ENCODE assay signal across 19 cellular contexts in the genomic region with DNA sequence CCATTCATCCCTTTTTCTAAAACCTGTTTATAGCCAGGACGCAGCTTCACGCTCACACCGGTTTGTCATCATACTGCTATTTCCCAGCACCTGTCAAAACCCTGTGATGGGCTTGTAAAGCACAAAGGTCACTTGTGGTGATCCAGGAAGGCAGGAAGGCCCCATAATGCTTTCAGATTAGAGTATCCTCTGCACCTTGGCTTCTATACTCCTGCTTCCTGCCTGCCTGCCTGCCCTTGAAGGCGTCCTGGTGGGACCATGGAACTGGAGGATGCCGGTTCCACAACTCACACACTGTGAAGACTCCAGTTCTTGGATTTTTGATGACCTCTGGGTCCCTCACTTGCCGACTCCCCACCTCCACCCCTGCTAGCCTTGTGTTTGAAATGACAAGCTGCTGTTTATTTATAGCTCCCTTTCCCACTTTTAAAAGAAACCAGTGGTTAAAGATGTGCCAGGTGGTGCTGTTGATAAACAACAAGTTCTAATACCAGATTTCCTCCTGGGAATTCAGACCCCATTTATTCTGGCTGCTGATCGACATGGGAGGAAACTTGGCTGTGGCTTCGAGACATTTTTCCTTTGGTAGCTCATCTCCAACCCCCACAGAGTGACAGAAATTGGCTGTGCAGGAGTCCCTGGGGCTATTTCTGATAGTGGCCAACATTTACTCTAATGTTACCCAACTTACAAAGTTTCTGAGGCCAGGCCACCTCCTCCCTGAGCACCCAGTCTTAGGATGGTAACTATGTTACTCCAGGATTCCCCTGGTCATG.
DNase-seq lines count a peak whose midpoint lies in the region; ATAC-seq, FAIRE-seq and TF ChIP-seq lines count a peak whose summit lies in the region.
"Had no signal": no experiment of that assay in that cellular context is flagged by ENCODE, and none has a peak within 500 bp of the region (broad histone marks: within the 10 kb centered on the region; RNA-seq: fewer than 3 reads in every experiment).

No MANE protein-coding gene starts in this region.

- H3K9me3 ChIP-seq in heart right ventricle (no peaks in the 10 kb centered on the region), adrenal gland (replicated peaks in 1 of 3) (no peaks in the 10 kb centered on the region), HepG2 (ENCODE audit: low read length) (no peaks in the 10 kb centered on the region)
- H3K9me3 ChIP-seq: lower lobe of right lung, Peyer's patch had no signal

- H3K9ac ChIP-seq in HepG2 (ENCODE audit: insufficient read depth, low read depth, low read length): no peak overlapping the region

- H3K4me2 ChIP-seq in HepG2 (ENCODE audit: low read depth, low read length): no peak overlapping the region

- H3K4me3 ChIP-seq in heart right ventricle (no peak overlapping the region), adrenal gland (no peak overlapping the region), HepG2 (replicated peaks in 1 of 3; ENCODE audit: insufficient read depth in 1 of 3, low read depth in 2 of 3, low read length in 3 of 3) (no peak overlapping the region), coronary artery (no peak overlapping the region)
- H3K4me3 ChIP-seq: lower lobe of right lung, Peyer's patch had no signal

- H3K79me2 ChIP-seq in HepG2 (ENCODE audit: insufficient read depth, low read length): no peaks in the 10 kb centered on the region

- ATAC-seq in heart right ventricle (peak; percentile 50 to 85 (median 64)), HepG2 (peak; percentile 78), HG02852 (IDR thresholded peaks at IDR 0.05; ENCODE audit: unreplicated experiment) (no peak)
- ATAC-seq: activated CD8-positive, alpha-beta T cell treated with anti-CD3 and anti-CD28 coated beads for 36 hours; activated T-cell treated with anti-CD3 and anti-CD28 coated beads, Interleukin-2, amount 50 U/mL, for 72 hours; lower lobe of right lung; naive thymus-derived CD8-positive, alpha-beta T cell had no signal

- H3K27ac ChIP-seq in heart right ventricle (peak overlapping the region in 7 of 10 donors; percentile 11 to 71 (median 38)), adrenal gland (peak overlapping the region in 1 of 5 donors; percentile 34), HepG2 (ENCODE audit: extremely low read length, insufficient read depth, low read length) (no peak overlapping the region), coronary artery (no peak overlapping the region)
- H3K27ac ChIP-seq: lower lobe of right lung, Peyer's patch, VCaP had no signal

- POLR2A ChIA-PET in HepG2 (lab: Yijun Ruan, JAX): no interaction called here

- no peaks in the 10 kb centered on the region for H3K27me3 ChIP-seq in heart right ventricle
- H3K27me3 ChIP-seq in adrenal gland: no peaks in the 10 kb centered on the region
- H3K27me3 ChIP-seq in HepG2 (ENCODE audit: control insufficient read depth in 1 of 2, insufficient read depth in 2 of 2, low read length in 2 of 2): no peaks in the 10 kb centered on the region
- H3K27me3 ChIP-seq: Peyer's patch had no signal

- BruUV-seq in HepG2 (replicated peaks; lab: Mats Ljungman, UMichigan): no TSS peak

- H3K36me3 ChIP-seq in heart right ventricle (no peaks in the 10 kb centered on the region), adrenal gland (replicated peaks in 1 of 2) (no peaks in the 10 kb centered on the region), HepG2 (replicated peaks in 1 of 2; ENCODE audit: control insufficient read depth in 1 of 2, insufficient read depth in 2 of 2, low read length in 2 of 2) (no peaks in the 10 kb centered on the region)
- H3K36me3 ChIP-seq: lower lobe of right lung, Peyer's patch had no signal

- DNase-seq in heart right ventricle (peak in 1 of 2 donors; percentile 25), cardiac septum (ENCODE audit: low spot score) (no peak), adrenal gland (peak in 5 of 7 donors; percentile 13 to 68 (median 24)), HepG2 (ENCODE audit: low spot score) (peak; percentile 12), NCI-H2196 (lab: John Stamatoyannopoulos, UW; ENCODE audit: unreplicated experiment) (no peak), coronary artery (ENCODE audit: low spot score) (no peak)
- no peak for DNase-seq in activated CD4-positive, alpha-beta T cell treated with anti-CD3 and anti-CD28 coated beads for 4 hours
- DNase-seq: activated CD8-positive, alpha-beta T cell treated with anti-CD3 and anti-CD28 coated beads for 36 hours; activated T-cell treated with anti-CD3 and anti-CD28 coated beads, Interleukin-2, amount 50 U/mL, for 72 hours; H7; lower lobe of right lung; naive thymus-derived CD8-positive, alpha-beta T cell; NCI-H187; NCI-H526 treated with DMSO at 0.1 percent for 48 hours; Peyer's patch had no signal

- in situ Hi-C loops in HepG2 (cut with HindIII; ENCODE audit: extremely low pct_ligation_motif_present, low pct_unique_long_range_greater_than_20kb): no loop called here

- no peak for TF ChIP-seq RAD21 in HepG2 (CRISPR knock-in tag; IDR thresholded peaks at IDR 0.05)

- WGBS in heart right ventricle, 2 donors: 41 to 52% methylated on average over 8 of the region's 8 CpGs
- 56 to 57% (median 57%) methylated on average over 8 of the region's 8 CpGs for WGBS in adrenal gland, 4 donors
- 2% methylated on average over 6 of the region's 8 CpGs for WGBS in HepG2 (ENCODE audit: low lambda C conversion rate)

- intact Hi-C loops in heart right ventricle (cut with DNase I) (no loop called here), cardiac septum (cut with DNase I) (no loop called here), adrenal gland (cut with DNase I) (no loop called here), HepG2 (cut with micrococcal nuclease; ENCODE audit: unreplicated experiment) (no loop called here)

- TF ChIP-seq POLR2A in adrenal gland (IDR thresholded peaks at IDR 0.05): no peak
- no peak for TF ChIP-seq POLR2A in HepG2 (IDR thresholded peaks at IDR 0.05; ENCODE audit: insufficient read depth in 1 of 2, low read depth in 2 of 2, low read length in 2 of 2)

- no peak for FAIRE-seq in HepG2 (lab: Jason Lieb, UNC)
- FAIRE-seq: G401.6, GM12891 had no signal

- H3K4me1 ChIP-seq in heart right ventricle: peaks cover 0 to 36% (median 21%) of the 10 kb centered on the region in 9 donors
- no peaks in the 10 kb centered on the region for H3K4me1 ChIP-seq in adrenal gland (replicated peaks in 1 of 2)
- H3K4me1 ChIP-seq in HepG2 (ENCODE audit: insufficient read depth, low read length): peaks cover 9% of the 10 kb centered on the region; the same call in 1 of the 2 replicates
- H3K4me1 ChIP-seq: lower lobe of right lung, Peyer's patch had no signal

- H4K20me1 ChIP-seq in HepG2 (ENCODE audit: insufficient read depth, low read length): no peaks in the 10 kb centered on the region

- no peak overlapping the region for H2AFZ ChIP-seq in HepG2 (ENCODE audit: low read length)

- CTCF ChIA-PET in HepG2 (lab: Yijun Ruan, JAX; ENCODE audit: low intra/inter-chr PET ratio, low total read pairs): no interaction called here

- no peak for TF ChIP-seq CTCF in heart right ventricle (IDR thresholded peaks at IDR 0.05)
- TF ChIP-seq CTCF in adrenal gland (IDR thresholded peaks at IDR 0.05): no peak
- TF ChIP-seq CTCF in HepG2 (CRISPR knock-in tag; IDR thresholded peaks at IDR 0.05): no peak
- no peak for TF ChIP-seq CTCF in coronary artery (IDR thresholded peaks at IDR 0.05)

- TF ChIP-seq EP300 in HepG2 (IDR thresholded peaks at IDR 0.05; ENCODE audit: low read depth in 2 of 2, low read length in 2 of 2) (no peak), HepG2 (CRISPR knock-in tag; IDR thresholded peaks at IDR 0.05; ENCODE audit: borderline replicate concordance) (no peak)

TF ChIP-seq in HepG2, 621 proteins besides CTCF, POLR2A, EP300 and RAD21 (continues in another document):
- no peak for TF ChIP-seq EZH2 (conservative IDR thresholded peaks at IDR 0.05; ENCODE audit: low read depth, low read length)

Comparison
In these comparisons a context has a peak if more than half of its experiments do, and no peak if none do; other contexts are left out.
1. DNase-seq: peak in adrenal gland (5 of 7) and HepG2 (single experiment); none in cardiac septum (single experiment), NCI-H2196 (single experiment), coronary artery (single experiment) and activated CD4-positive, alpha-beta T cell treated with anti-CD3 and anti-CD28 coated beads for 4 hours (0 of 2).
2. H3K27ac ChIP-seq: peak in heart right ventricle (7 of 10); none in HepG2 (single experiment) and coronary artery (0 of 2).